19 cellular contexts compared by ENCODE assay signal in genomic region chr11:112213753-112214152, GRCh38. TPM values are rescaled to one million over a fixed set of nuclear protein-coding genes. Genes with fewer than 3 reads are reported as not detected.
DNase-seq lines count a peak whose midpoint lies in the region; ATAC-seq, FAIRE-seq and TF ChIP-seq lines count a peak whose summit lies in the region.
"Had no signal": no experiment of that assay in that cellular context is flagged by ENCODE, and none has a peak within 500 bp of the region (broad histone marks: within the 10 kb centered on the region; RNA-seq: fewer than 3 reads in every experiment).

No MANE protein-coding gene starts in this region.

- no peak overlapping the region for H3K4me3 ChIP-seq in RWPE2 (ENCODE audit: severe bottlenecking)
- no peak overlapping the region for H3K4me3 ChIP-seq in choroid plexus epithelial cell (ENCODE audit: low read depth, low read length)
- no peak overlapping the region for H3K4me3 ChIP-seq in effector memory CD4-positive, alpha-beta T cell (ENCODE audit: insufficient read depth, low read depth, low read length, poor library complexity, severe bottlenecking)

- no peaks in the 10 kb centered on the region for H3K27me3 ChIP-seq in RWPE2 (ENCODE audit: insufficient read depth, poor library complexity, severe bottlenecking)
- no peaks in the 10 kb centered on the region for H3K27me3 ChIP-seq in effector memory CD4-positive, alpha-beta T cell (replicated peaks; ENCODE audit: control insufficient read depth, insufficient read depth, low read length, poor library complexity, severe bottlenecking)

- H3K4me1 ChIP-seq in RWPE2 (ENCODE audit: insufficient read depth, poor library complexity, severe bottlenecking), result peaks cover 22% of the 10 kb centered on the region
- no peaks in the 10 kb centered on the region for H3K4me1 ChIP-seq in effector memory CD4-positive, alpha-beta T cell (ENCODE audit: control insufficient read depth, insufficient read depth, low read length, poor library complexity, severe bottlenecking)

- DNase-seq in GM12891 (ENCODE audit: insufficient read length, low spot score) (no peak), RWPE2 (ENCODE audit: low spot score) (no peak), choroid plexus epithelial cell (ENCODE audit: low read depth) (peak; percentile 78), left lobe of liver (ENCODE audit: low spot score) (no peak), DMS114 treated with DMSO at 0.1 percent for 48 hours (lab: John Stamatoyannopoulos, UW; ENCODE audit: unreplicated experiment) (no peak), SW480 (ENCODE audit: low spot score) (no peak), NCI-H510A (lab: John Stamatoyannopoulos, UW) (no peak)
- DNase-seq in effector memory CD4-positive, alpha-beta T cell, result no peak
- DNase-seq: C1 segment of cervical spinal cord; GOT3; Kasumi-1; MM.1S; NCI-H1092 treated with DMSO at 0.1 percent for 48 hours; NCI-H1694; NCI-H446; NK-92 treated with Interleukin-12 subunit alpha and Interleukin-12 subunit beta, amount 100 ng/mL, for 24 hours; SIG-M5 had no signal

- peak overlapping the region; percentile 36 for H3K27ac ChIP-seq in RWPE2 (ENCODE audit: poor library complexity, severe bottlenecking)
- H3K27ac ChIP-seq in effector memory CD4-positive, alpha-beta T cell (ENCODE audit: insufficient read depth, low read length, poor library complexity, severe bottlenecking), result no peak overlapping the region

- ATAC-seq in RWPE2 (ENCODE audit: low read depth) (peak; percentile 54), left lobe of liver (peak; percentile 65)

- FAIRE-seq in GM12891 (lab: Jason Lieb, UNC), result peak; percentile 60

- TF ChIP-seq CTCF in RWPE2 (IDR thresholded peaks at IDR 0.05; ENCODE audit: poor library complexity, severe bottlenecking) (no peak), choroid plexus epithelial cell (conservative IDR thresholded peaks at IDR 0.05; ENCODE audit: low read depth, low read length) (no peak)

- no peaks in the 10 kb centered on the region for H3K9me3 ChIP-seq in RWPE2 (ENCODE audit: severe bottlenecking)
- H3K9me3 ChIP-seq in effector memory CD4-positive, alpha-beta T cell (ENCODE audit: control insufficient read depth, low read length), result no peaks in the 10 kb centered on the region

- H3K36me3 ChIP-seq in RWPE2 (ENCODE audit: low read depth), result no peaks in the 10 kb centered on the region
- no peaks in the 10 kb centered on the region for H3K36me3 ChIP-seq in effector memory CD4-positive, alpha-beta T cell (ENCODE audit: control insufficient read depth, insufficient read depth, low read length)

- TF ChIP-seq POLR2A in GM12891 (IDR thresholded peaks at IDR 0.05; ENCODE audit: low read depth, low read length), result no peak

TF ChIP-seq in GM12891, 5 proteins besides CTCF, POLR2A, EP300 and RAD21:
- no peak for TF ChIP-seq POLR2AphosphoS5 (IDR thresholded peaks at IDR 0.05; ENCODE audit: low read depth, low read length)
- TF ChIP-seq SPI1 (IDR thresholded peaks at IDR 0.05; ENCODE audit: low read depth, low read length), result no peak
- TF ChIP-seq POU2F2 (IDR thresholded peaks at IDR 0.05; ENCODE audit: low read depth, low read length), result no peak
- no peak for TF ChIP-seq PAX5 (IDR thresholded peaks at IDR 0.05; ENCODE audit: insufficient read depth, low read length, severe bottlenecking)
- TF ChIP-seq TAF1 (IDR thresholded peaks at IDR 0.05; ENCODE audit: low read depth, low read length), result no peak

RNA-seq across cellular contexts. Expression of gene PTS, which starts 12.5 kb away (rescaled TPM):
- 10.2 TPM for polyA plus RNA-seq in GM12891 (2012; ENCODE audit: low read depth, missing spikeins)
- 41.1 TPM for total RNA-seq in left lobe of liver

RNA-seq across cellular contexts. Expression of gene BCO2, which starts 38.4 kb away (rescaled TPM):
- polyA plus RNA-seq in GM12891 (2012; ENCODE audit: low read depth, missing spikeins), result 0.42 TPM
- 96.6 TPM for total RNA-seq in left lobe of liver

RNA-seq across cellular contexts. Expression of gene TEX12, which starts 46.6 kb away (rescaled TPM):
- not detected for polyA plus RNA-seq in GM12891 (2012; ENCODE audit: low read depth, missing spikeins)
- total RNA-seq in left lobe of liver, result not detected

RNA-seq across cellular contexts. Expression of gene PLET1, which starts 46.9 kb away (rescaled TPM):
- not detected for polyA plus RNA-seq in GM12891 (2012; ENCODE audit: low read depth, missing spikeins)
- not detected for total RNA-seq in left lobe of liver
- total RNA-seq: A673, OCI-LY7 had no signal

RNA-seq across cellular contexts. Expression of gene IL18, which starts 49.9 kb away (rescaled TPM):
- polyA plus RNA-seq in GM12891 (2012; ENCODE audit: low read depth, missing spikeins), result 3.0 TPM
- 1.9 TPM for total RNA-seq in left lobe of liver
- total RNA-seq: A673, OCI-LY7 had no signal
